Comparison of ENCODE assay signal across 25 cellular contexts in the genomic region with DNA sequence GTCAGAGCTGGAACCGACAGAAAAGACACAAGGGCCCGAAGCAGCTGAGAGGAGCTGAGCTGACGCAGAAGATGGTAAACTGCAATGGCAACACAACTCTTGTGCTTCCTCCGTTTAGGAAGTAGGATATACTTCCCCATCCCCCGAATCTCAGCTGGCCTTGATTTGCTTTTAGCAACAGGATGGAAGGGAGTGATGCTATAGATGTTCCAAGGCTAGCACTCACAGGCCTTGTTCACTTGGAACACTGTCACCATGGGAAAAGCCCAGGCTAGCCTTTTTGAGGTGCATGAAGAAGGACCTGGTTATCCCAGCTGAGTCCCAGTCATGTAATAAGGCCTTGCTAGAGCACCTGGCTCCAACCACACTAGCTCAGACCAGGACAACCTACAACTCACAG. TPM values are rescaled to one million over a fixed set of nuclear protein-coding genes. Genes with fewer than 3 reads are reported as not detected.
DNase-seq lines count a peak whose midpoint lies in the region; ATAC-seq and TF ChIP-seq lines count a peak whose summit lies in the region.
"Had no signal": no experiment of that assay in that cellular context is flagged by ENCODE, and none has a peak within 500 bp of the region (broad histone marks: within the 10 kb centered on the region; RNA-seq: fewer than 3 reads in every experiment).

No MANE protein-coding gene starts in this region.

- POLR2A ChIA-PET in activated CD4-positive, alpha-beta T cell treated with anti-CD3 and anti-CD28 coated beads for 36 hours (lab: Charles Lee), result interaction anchor here (0.5 to 1.0 kb wide), 2 partner anchors 9 to 102 kb away, joined by 3 to 5 read pairs; no protein-coding TSS in a partner anchor

- peaks cover 86% of the 10 kb centered on the region for H3K36me3 Mint-ChIP-seq in activated CD4-positive, alpha-beta T cell treated with anti-CD3 and anti-CD28 coated beads for 36 hours (ENCODE audit: low read depth)
- H3K36me3 Mint-ChIP-seq in natural killer cell treated with Interleukin-12 subunit alpha and Interleukin-12 subunit beta and Interleukin-15 and Interleukin-18, amount 100 ng/mL, for 72 hours, result peaks cover 31% of the 10 kb centered on the region
- H3K36me3 Mint-ChIP-seq in natural killer cell, result peaks cover 34% of the 10 kb centered on the region
- peaks cover 43 to 82% of the 10 kb centered on the region in 2 donors for H3K36me3 Mint-ChIP-seq in activated naive CD4-positive, alpha-beta T cell treated with anti-CD3 and anti-CD28 coated beads, Interleukin-2, amount 50 U/mL, for 72 hours

- H3K27ac ChIP-seq in SJCRH30, result no peak overlapping the region
- H3K27ac ChIP-seq: pancreas had no signal

- H3K4me1 Mint-ChIP-seq in activated CD4-positive, alpha-beta T cell treated with anti-CD3 and anti-CD28 coated beads for 36 hours, result peaks cover 37% of the 10 kb centered on the region
- no peaks in the 10 kb centered on the region for H3K4me1 Mint-ChIP-seq in natural killer cell treated with Interleukin-12 subunit alpha and Interleukin-12 subunit beta and Interleukin-15 and Interleukin-18, amount 100 ng/mL, for 72 hours (ENCODE audit: low read depth in 2 of 2)
- H3K4me1 Mint-ChIP-seq in natural killer cell, result no peaks in the 10 kb centered on the region
- H3K4me1 Mint-ChIP-seq: activated B cell treated with CpG ODN at 0.5 μM for 24 hours, CD14-positive monocyte, neural crest cell had no signal

- peaks cover 91% of the 10 kb centered on the region for H3K36me3 ChIP-seq in SJCRH30

- intact Hi-C loops in activated CD4-positive, alpha-beta T cell treated with anti-CD3 and anti-CD28 coated beads for 36 hours (cut with DNase I, micrococcal nuclease), result no loop called here
- intact Hi-C loops in natural killer cell (cut with micrococcal nuclease), result no loop called here

- H3K4me3 Mint-ChIP-seq in activated CD4-positive, alpha-beta T cell treated with anti-CD3 and anti-CD28 coated beads for 36 hours, result no peak overlapping the region
- no peak overlapping the region for H3K4me3 Mint-ChIP-seq in natural killer cell treated with Interleukin-12 subunit alpha and Interleukin-12 subunit beta and Interleukin-15 and Interleukin-18, amount 100 ng/mL, for 72 hours
- no peak overlapping the region for H3K4me3 Mint-ChIP-seq in natural killer cell
- H3K4me3 Mint-ChIP-seq: activated B cell treated with CpG ODN at 0.5 μM for 24 hours; activated T-cell treated with anti-CD3 and anti-CD28 coated beads, Interleukin-2, amount 50 U/mL, for 4 hours; CD14-positive monocyte; dendritic cell treated with granulocyte-macrophage colony-stimulating factor and Interleukin-4, amounts not matched to agents 40 ng/mL and 50 ng/mL, for 4 days; neural crest cell had no signal

- peaks cover 27% of the 10 kb centered on the region for H3K4me1 ChIP-seq in SJCRH30
- H3K4me1 ChIP-seq: pancreas had no signal

- peak overlapping the region; percentile 76 for H3K27ac Mint-ChIP-seq in activated CD4-positive, alpha-beta T cell treated with anti-CD3 and anti-CD28 coated beads for 36 hours
- peak overlapping the region; percentile 33 to 63 for H3K27ac Mint-ChIP-seq in natural killer cell treated with Interleukin-12 subunit alpha and Interleukin-12 subunit beta and Interleukin-15 and Interleukin-18, amount 100 ng/mL, for 72 hours
- peak overlapping the region in 1 of 2 donors; percentile 23 for H3K27ac Mint-ChIP-seq in natural killer cell
- peak overlapping the region; percentile 12 to 79 for H3K27ac Mint-ChIP-seq in activated naive CD4-positive, alpha-beta T cell treated with anti-CD3 and anti-CD28 coated beads, Interleukin-2, amount 50 U/mL, for 72 hours
- H3K27ac Mint-ChIP-seq: activated B cell treated with CpG ODN at 0.5 μM for 24 hours; dendritic cell treated with granulocyte-macrophage colony-stimulating factor and Interleukin-4, amounts not matched to agents 40 ng/mL and 50 ng/mL, for 4 days had no signal

- no peaks in the 10 kb centered on the region for H3K27me3 Mint-ChIP-seq in activated CD4-positive, alpha-beta T cell treated with anti-CD3 and anti-CD28 coated beads for 36 hours
- no peaks in the 10 kb centered on the region for H3K27me3 Mint-ChIP-seq in natural killer cell treated with Interleukin-12 subunit alpha and Interleukin-12 subunit beta and Interleukin-15 and Interleukin-18, amount 100 ng/mL, for 72 hours
- no peaks in the 10 kb centered on the region for H3K27me3 Mint-ChIP-seq in natural killer cell (ENCODE audit: low read depth in 2 of 2)
- H3K27me3 Mint-ChIP-seq: activated B cell treated with CpG ODN at 0.5 μM for 24 hours; dendritic cell treated with granulocyte-macrophage colony-stimulating factor and Interleukin-4, amounts not matched to agents 40 ng/mL and 50 ng/mL, for 4 days had no signal

- CTCF ChIA-PET in activated CD4-positive, alpha-beta T cell treated with anti-CD3 and anti-CD28 coated beads for 36 hours (lab: Charles Lee), result interaction anchor here (0.8 to 1.7 kb wide), 5 partner anchors 12 to 207 kb away, joined by 3 to 6 read pairs (median 3); no protein-coding TSS in a partner anchor

- DNase-seq in activated CD4-positive, alpha-beta T cell treated with anti-CD3 and anti-CD28 coated beads for 36 hours, result no peak
- DNase-seq in activated CD4-positive, alpha-beta T cell treated with anti-CD3 and anti-CD28 coated beads for 1 hour, result no peak
- DNase-seq in natural killer cell treated with Interleukin-12 subunit alpha and Interleukin-12 subunit beta and Interleukin-15 and Interleukin-18, amount 100 ng/mL, for 72 hours (ENCODE audit: low spot score), result no peak
- no peak for DNase-seq in natural killer cell
- DNase-seq in activated naive CD4-positive, alpha-beta T cell treated with anti-CD3 and anti-CD28 coated beads, Interleukin-2, amount 50 U/mL, for 72 hours (ENCODE audit: low spot score in 2 of 2), result no peak
- no peak for DNase-seq in SJCRH30
- DNase-seq in stimulated activated CD4-positive, alpha-beta T cell treated with anti-CD3 and anti-CD28 coated beads, Interleukin-4, amount 100 ng/mL, for 1 hour, result no peak
- no peak for DNase-seq in NK-92 (lab: John Stamatoyannopoulos, UW; ENCODE audit: unreplicated experiment)
- DNase-seq: activated B cell treated with CpG ODN at 0.5 μM for 24 hours; activated CD8-positive, alpha-beta memory T cell treated with anti-CD3 and anti-CD28 coated beads for 24 hours; activated T-cell treated with anti-CD3 and anti-CD28 coated beads, Interleukin-2, amount 50 U/mL, for 4 hours; central memory CD4-positive, alpha-beta T cell; erythroblast; hypothalamus; mammary epithelial cell; NCI-H1048; NCI-H1694; NCI-H446; NCI-H748 treated with DMSO at 0.1 percent for 48 hours; pancreas; SHP77 treated with DMSO at 0.1 percent for 48 hours; stimulated activated naive CD4-positive, alpha-beta T cell had no signal

- no peak for ATAC-seq in activated CD4-positive, alpha-beta T cell treated with anti-CD3 and anti-CD28 coated beads for 36 hours
- ATAC-seq in natural killer cell treated with Interleukin-12 subunit alpha and Interleukin-12 subunit beta and Interleukin-15 and Interleukin-18, amount 100 ng/mL, for 72 hours, result no peak
- no peak for ATAC-seq in natural killer cell
- ATAC-seq in activated naive CD4-positive, alpha-beta T cell treated with anti-CD3 and anti-CD28 coated beads, Interleukin-2, amount 50 U/mL, for 72 hours, result no peak
- ATAC-seq: activated T-cell treated with anti-CD3 and anti-CD28 coated beads, Interleukin-2, amount 50 U/mL, for 4 hours; pancreas had no signal

- H3K9me3 Mint-ChIP-seq in activated CD4-positive, alpha-beta T cell treated with anti-CD3 and anti-CD28 coated beads for 36 hours (ENCODE audit: low read depth), result no peaks in the 10 kb centered on the region
- H3K9me3 Mint-ChIP-seq in natural killer cell treated with Interleukin-12 subunit alpha and Interleukin-12 subunit beta and Interleukin-15 and Interleukin-18, amount 100 ng/mL, for 72 hours, result no peaks in the 10 kb centered on the region
- no peaks in the 10 kb centered on the region for H3K9me3 Mint-ChIP-seq in natural killer cell
- H3K9me3 Mint-ChIP-seq in activated naive CD4-positive, alpha-beta T cell treated with anti-CD3 and anti-CD28 coated beads, Interleukin-2, amount 50 U/mL, for 72 hours, result no peaks in the 10 kb centered on the region
- H3K9me3 Mint-ChIP-seq: activated B cell treated with CpG ODN at 0.5 μM for 24 hours; activated T-cell treated with anti-CD3 and anti-CD28 coated beads, Interleukin-2, amount 50 U/mL, for 4 hours; CD14-positive monocyte; dendritic cell treated with granulocyte-macrophage colony-stimulating factor and Interleukin-4, amounts not matched to agents 40 ng/mL and 50 ng/mL, for 4 days; neural crest cell had no signal

- no peaks in the 10 kb centered on the region for H3K9me3 ChIP-seq in SJCRH30 (replicated peaks)
- H3K9me3 ChIP-seq: pancreas had no signal

- TF ChIP-seq CTCF in natural killer cell (IDR thresholded peaks at IDR 0.05), result no peak

- no peaks in the 10 kb centered on the region for H3K27me3 ChIP-seq in SJCRH30
- H3K27me3 ChIP-seq: pancreas had no signal

- H3K4me3 ChIP-seq in SJCRH30, result no peak overlapping the region
- H3K4me3 ChIP-seq: pancreas had no signal

RNA-seq across cellular contexts. Expression of a gene that starts 26.0 kb away (rescaled TPM):
- 100 to 1,000 TPM; 317 to 343 TPM for total RNA-seq in activated CD4-positive, alpha-beta T cell treated with anti-CD3 and anti-CD28 coated beads for 36 hours
- 100 to 1,000 TPM; 145 to 252 TPM for total RNA-seq in natural killer cell treated with Interleukin-12 subunit alpha and Interleukin-12 subunit beta and Interleukin-15 and Interleukin-18, amount 100 ng/mL, for 72 hours
- total RNA-seq in natural killer cell, result 10 to 100 TPM; 49.1 to 91.6 (median 86.2) TPM
- total RNA-seq in activated naive CD4-positive, alpha-beta T cell treated with anti-CD3 and anti-CD28 coated beads, Interleukin-2, amount 50 U/mL, for 72 hours, result 100 to 1,000 TPM; 230 to 510 TPM
- 130 and 135 TPM in 2 replicates for total RNA-seq in SJCRH30 (2014; rRNA removed; shearing (Covaris generic))
